ENCODE assay signal across 8 cellular contexts in the genomic region with DNA sequence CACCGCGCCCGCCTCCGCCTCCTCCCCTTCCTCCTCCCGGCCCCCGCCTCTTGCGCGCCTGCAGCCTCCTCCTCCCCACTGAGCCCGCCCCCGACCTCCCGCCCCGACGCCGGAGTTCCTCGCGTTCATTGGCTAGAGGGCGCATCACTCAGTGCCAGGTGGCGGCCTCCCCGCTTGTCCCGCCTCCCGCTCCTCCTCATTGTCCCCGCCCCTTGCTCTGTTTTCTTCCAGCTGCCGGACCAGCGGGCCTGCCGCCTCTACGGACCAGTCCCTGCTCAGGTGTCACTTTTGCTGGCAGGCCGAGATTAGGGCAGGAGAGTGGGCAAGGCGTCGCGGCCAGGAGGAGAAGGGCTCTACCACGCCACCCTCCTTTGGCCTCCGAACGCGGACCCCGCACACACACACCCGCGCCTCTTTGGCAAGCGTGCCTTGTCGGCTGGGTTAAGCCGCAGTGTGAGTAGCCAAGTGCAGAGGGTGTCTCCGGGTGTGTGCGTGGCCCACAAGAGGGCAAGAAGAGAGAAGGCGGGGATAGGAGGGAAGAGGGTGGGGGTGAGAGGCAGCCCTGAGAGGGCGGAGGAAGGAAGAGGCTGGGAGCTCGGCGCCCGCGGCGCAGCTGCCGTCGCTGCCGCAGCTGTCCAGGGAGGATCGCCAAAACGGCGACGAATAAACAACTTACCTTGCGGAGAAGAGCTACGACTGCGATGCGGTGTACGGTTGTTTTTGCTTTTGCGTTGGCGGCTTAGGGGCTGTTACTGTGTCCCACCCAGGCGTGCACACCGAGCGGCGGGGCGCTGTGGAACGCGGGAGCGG. TPM values are rescaled to one million over a fixed set of nuclear protein-coding genes. Genes with fewer than 3 reads are reported as not detected.
DNase-seq lines count a peak whose midpoint lies in the region; ATAC-seq and TF ChIP-seq lines count a peak whose summit lies in the region.

No MANE protein-coding gene starts in this region.

- peak; percentile 81 for ATAC-seq in HG03432 (IDR thresholded peaks at IDR 0.05; ENCODE audit: unreplicated experiment)

- H3K36me3 ChIP-seq in kidney epithelial cell (ENCODE audit: control insufficient read depth, insufficient read depth, low read length) = no peaks in the 10 kb centered on the region

- DNase-seq in AML-193 (lab: John Stamatoyannopoulos, UW) = peak; percentile 86 to 89
- peak; percentile 94 for DNase-seq in NCI-H446 treated with DMSO at 0.1 percent for 48 hours (lab: John Stamatoyannopoulos, UW)
- peak; percentile 98 for DNase-seq in activated CD4-positive, alpha-beta T cell treated with anti-CD3 and anti-CD28 coated beads for 1 hour
- peak; percentile 99 for DNase-seq in cerebellum (ENCODE audit: low spot score)
- DNase-seq in kidney epithelial cell (ENCODE audit: low read depth) = peak; percentile 65
- peak; percentile 98 for DNase-seq in stimulated activated CD4-positive, alpha-beta T cell treated with anti-CD3 and anti-CD28 coated beads, Interleukin-15, amount 100 ng/mL, for 24 hours

- peak overlapping the region; percentile 81 for H3K4me3 ChIP-seq in kidney epithelial cell (ENCODE audit: low read depth, low read length)

- TF ChIP-seq POLR2A in GM19193 (IDR thresholded peaks at IDR 0.05; ENCODE audit: extremely low read depth, insufficient read depth, insufficient read length) = peak; percentile 59

- no peak for TF ChIP-seq CTCF in kidney epithelial cell (IDR thresholded peaks at IDR 0.05; ENCODE audit: insufficient read depth, low read length, poor library complexity, severe bottlenecking)

- no peaks in the 10 kb centered on the region for H3K27me3 ChIP-seq in kidney epithelial cell (ENCODE audit: control insufficient read depth, insufficient read depth, low read length)

RNA-seq across cellular contexts. Expression of gene PPP3CA, which starts 0.4 kb away (rescaled TPM):
- total RNA-seq in cerebellum (98.0 TPM), kidney epithelial cell (24.6 and 26.5 TPM in 2 replicates)

Comparison
In these comparisons a context has a peak if more than half of its experiments do, and no peak if none do; other contexts are left out.
1. Peak in every context shown above with its lines: DNase-seq, ATAC-seq and H3K4me3 ChIP-seq.